16 cellular contexts compared by ENCODE assay signal in genomic region chr17:4634981-4635380, GRCh38. TPM values are rescaled to one million over a fixed set of nuclear protein-coding genes. Genes with fewer than 3 reads are reported as not detected.
DNase-seq lines count a peak whose midpoint lies in the region; ATAC-seq and TF ChIP-seq lines count a peak whose summit lies in the region.
"Had no signal": no experiment of that assay in that cellular context is flagged by ENCODE, and none has a peak within 500 bp of the region (broad histone marks: within the 10 kb centered on the region; RNA-seq: fewer than 3 reads in every experiment).

No MANE protein-coding gene starts in this region.

- no peaks in the 10 kb centered on the region for H3K9me3 ChIP-seq in DOHH2 (ENCODE audit: control insufficient read depth, insufficient read depth, low read length)
- H3K9me3 ChIP-seq in SJCRH30 (replicated peaks) = no peaks in the 10 kb centered on the region
- H3K9me3 ChIP-seq in mucosa of descending colon = no peaks in the 10 kb centered on the region
- H3K9me3 ChIP-seq in ascending aorta = no peaks in the 10 kb centered on the region
- H3K9me3 ChIP-seq: Peyer's patch had no signal

- H3K27me3 Mint-ChIP-seq in activated CD8-positive, alpha-beta memory T cell treated with anti-CD3 and anti-CD28 coated beads, Interleukin-2, amount 10 ng/mL, durations not matched to agents 7 days and 5 days = peaks cover 57% of the 10 kb centered on the region

- peak overlapping the region; percentile 94 for H3K4me2 ChIP-seq in DOHH2 (ENCODE audit: low read length)

- no peak for TF ChIP-seq CTCF in DOHH2 (IDR thresholded peaks at IDR 0.05; ENCODE audit: low read depth, low read length, poor library complexity, severe bottlenecking)
- no peak for TF ChIP-seq CTCF in mucosa of descending colon (IDR thresholded peaks at IDR 0.05)
- no peak for TF ChIP-seq CTCF in ascending aorta (IDR thresholded peaks at IDR 0.05)

- H3K9me3 Mint-ChIP-seq in activated CD8-positive, alpha-beta memory T cell treated with anti-CD3 and anti-CD28 coated beads, Interleukin-2, amount 10 ng/mL, durations not matched to agents 7 days and 5 days (ENCODE audit: low read depth) = no peaks in the 10 kb centered on the region
- H3K9me3 Mint-ChIP-seq: CD8-positive, alpha-beta T cell had no signal

- DNase-seq in M059J (ENCODE audit: low read depth) (peak; percentile 25), amniotic epithelial cell (ENCODE audit: low read depth) (peak; percentile 84), kidney tubule cell (ENCODE audit: low spot score) (peak; percentile 15), SJCRH30 (no peak), mucosa of descending colon (no peak), ascending aorta (ENCODE audit: low spot score in 2 of 2) (no peak)
- no peak for DNase-seq in activated CD8-positive, alpha-beta memory T cell treated with anti-CD3 and anti-CD28 coated beads, Interleukin-2, amount 10 ng/mL, durations not matched to agents 7 days and 5 days
- DNase-seq: CD8-positive, alpha-beta T cell; DND-41; Kasumi-1; NCI-H1092; NCI-H187; NCI-H446; NCI-H748 treated with DMSO at 0.1 percent for 48 hours had no signal

- H3K27me3 ChIP-seq in DOHH2 (ENCODE audit: control insufficient read depth, low read length) (peaks cover 10% of the 10 kb centered on the region), SJCRH30 (no peaks in the 10 kb centered on the region), ascending aorta (no peaks in the 10 kb centered on the region)

- no peaks in the 10 kb centered on the region for H3K36me3 ChIP-seq in DOHH2 (ENCODE audit: control insufficient read depth, low read length)
- H3K36me3 ChIP-seq in SJCRH30 = no peaks in the 10 kb centered on the region
- H3K36me3 ChIP-seq in mucosa of descending colon (ENCODE audit: low read depth) = no peaks in the 10 kb centered on the region
- H3K36me3 ChIP-seq in ascending aorta = no peaks in the 10 kb centered on the region
- H3K36me3 ChIP-seq: Peyer's patch had no signal

- no peaks in the 10 kb centered on the region for H3K36me3 Mint-ChIP-seq in activated CD8-positive, alpha-beta memory T cell treated with anti-CD3 and anti-CD28 coated beads, Interleukin-2, amount 10 ng/mL, durations not matched to agents 7 days and 5 days
- H3K36me3 Mint-ChIP-seq: CD8-positive, alpha-beta T cell had no signal

- H4K20me1 ChIP-seq in DOHH2 (ENCODE audit: control insufficient read depth, insufficient read depth, low read depth, low read length) = no peaks in the 10 kb centered on the region

- CTCF ChIA-PET in activated CD8-positive, alpha-beta memory T cell treated with anti-CD3 and anti-CD28 coated beads, Interleukin-2, amount 10 ng/mL, durations not matched to agents 7 days and 5 days (lab: Charles Lee) = no interaction called here

- no peak overlapping the region for H3K27ac Mint-ChIP-seq in activated CD8-positive, alpha-beta memory T cell treated with anti-CD3 and anti-CD28 coated beads, Interleukin-2, amount 10 ng/mL, durations not matched to agents 7 days and 5 days
- H3K27ac Mint-ChIP-seq: CD8-positive, alpha-beta T cell had no signal

- H3F3A ChIP-seq in DOHH2 (ENCODE audit: control insufficient read depth, insufficient read depth) = peaks cover 8% of the 10 kb centered on the region

- intact Hi-C loops in mucosa of descending colon (cut with DNase I, micrococcal nuclease) = no loop called here
- intact Hi-C loops in ascending aorta (cut with DNase I) = no loop called here

- peaks cover 70% of the 10 kb centered on the region for H3K4me1 ChIP-seq in DOHH2 (ENCODE audit: control insufficient read depth, low read length)
- H3K4me1 ChIP-seq in SJCRH30 = no peaks in the 10 kb centered on the region
- no peaks in the 10 kb centered on the region for H3K4me1 ChIP-seq in mucosa of descending colon (ENCODE audit: low read depth)
- H3K4me1 ChIP-seq in ascending aorta = no peaks in the 10 kb centered on the region

- no peak overlapping the region for H3K4me3 Mint-ChIP-seq in activated CD8-positive, alpha-beta memory T cell treated with anti-CD3 and anti-CD28 coated beads, Interleukin-2, amount 10 ng/mL, durations not matched to agents 7 days and 5 days
- H3K4me3 Mint-ChIP-seq: CD8-positive, alpha-beta T cell had no signal

- no peaks in the 10 kb centered on the region for H3K79me2 ChIP-seq in DOHH2 (ENCODE audit: control insufficient read depth, low read length)

- H3K4me3 ChIP-seq in DOHH2 (ENCODE audit: low read length) = peak overlapping the region; percentile 74
- no peak overlapping the region for H3K4me3 ChIP-seq in SJCRH30
- no peak overlapping the region for H3K4me3 ChIP-seq in mucosa of descending colon
- no peak overlapping the region for H3K4me3 ChIP-seq in ascending aorta

- peak overlapping the region; percentile 85 for H3K27ac ChIP-seq in DOHH2 (ENCODE audit: low read depth, low read length)
- H3K27ac ChIP-seq in SJCRH30 = no peak overlapping the region
- H3K27ac ChIP-seq in ascending aorta = no peak overlapping the region
- H3K27ac ChIP-seq: Peyer's patch had no signal

- H3K4me1 Mint-ChIP-seq in activated CD8-positive, alpha-beta memory T cell treated with anti-CD3 and anti-CD28 coated beads, Interleukin-2, amount 10 ng/mL, durations not matched to agents 7 days and 5 days = peaks cover 24% of the 10 kb centered on the region

- no peaks in the 10 kb centered on the region for H3K9me2 ChIP-seq in DOHH2 (replicated peaks; ENCODE audit: control insufficient read depth, low read length)

- ATAC-seq in activated CD8-positive, alpha-beta memory T cell treated with anti-CD3 and anti-CD28 coated beads, Interleukin-2, amount 10 ng/mL, durations not matched to agents 7 days and 5 days = no peak
- no peak for ATAC-seq in mucosa of descending colon
- ATAC-seq: CD8-positive, alpha-beta T cell had no signal

RNA-seq across cellular contexts. Expression of gene ALOX15, which starts 6.5 kb away (rescaled TPM):
- total RNA-seq in M059J (2014; rRNA removed; shearing (Covaris generic)) = not detected in 2 replicates
- 3.0 and 3.6 TPM in 2 replicates for total RNA-seq in SJCRH30 (2014; rRNA removed; shearing (Covaris generic))
- not detected for total RNA-seq in activated CD8-positive, alpha-beta memory T cell treated with anti-CD3 and anti-CD28 coated beads, Interleukin-2, amount 10 ng/mL, durations not matched to agents 7 days and 5 days
- total RNA-seq in mucosa of descending colon (1 to 10 TPM in 1 of 3 donors, under 1 TPM in 2; 0.10 to 1.7 (median 0.23) TPM), ascending aorta (not detected)
- total RNA-seq: CD8-positive, alpha-beta T cell; Peyer's patch had no signal

RNA-seq across cellular contexts. Expression of gene SMTNL2, which starts 50.7 kb away (rescaled TPM):
- not detected in 2 replicates for total RNA-seq in M059J (2014; rRNA removed; shearing (Covaris generic))
- 0.23 TPM in 1 of 2 replicates, not detected in the other for total RNA-seq in SJCRH30 (2014; rRNA removed; shearing (Covaris generic))
- not detected for total RNA-seq in activated CD8-positive, alpha-beta memory T cell treated with anti-CD3 and anti-CD28 coated beads, Interleukin-2, amount 10 ng/mL, durations not matched to agents 7 days and 5 days
- total RNA-seq in mucosa of descending colon (1 to 10 TPM in 2 of 3 donors, under 1 TPM in 1; 0.12 to 1.5 (median 1.1) TPM), ascending aorta (15.6 TPM)
- total RNA-seq: CD8-positive, alpha-beta T cell had no signal

Comparison
In these comparisons a context has a peak if more than half of its experiments do, and no peak if none do; other contexts are left out.
1. DNase-seq: peak in M059J (single experiment), amniotic epithelial cell (single experiment) and kidney tubule cell (single experiment); none in SJCRH30 (0 of 2), activated CD8-positive, alpha-beta memory T cell treated with anti-CD3 and anti-CD28 coated beads, Interleukin-2, amount 10 ng/mL, durations not matched to agents 7 days and 5 days (single experiment), mucosa of descending colon (0 of 3) and ascending aorta (0 of 2).